ENCODE assay signal across 1 cellular context in genomic region chr5:135392256-135392655, GRCh38.
TF ChIP-seq lines count a peak whose summit lies in the region.

No MANE protein-coding gene starts in this region.

TF ChIP-seq in GM12878, 131 proteins besides CTCF, POLR2A, EP300 and RAD21:
- TF ChIP-seq ZSCAN29 (IDR thresholded peaks at IDR 0.05) (no peak), ZNF384 (IDR thresholded peaks at IDR 0.05; ENCODE audit: borderline replicate concordance, low read depth, low read length) (no peak), SKIL (IDR thresholded peaks at IDR 0.05; ENCODE audit: low read depth, poor library complexity, severe bottlenecking) (no peak), FOS (IDR thresholded peaks at IDR 0.05; ENCODE audit: borderline replicate concordance, extremely low read depth, insufficient read length) (no peak), SIX5 (IDR thresholded peaks at IDR 0.05; ENCODE audit: low read depth, low read length, severe bottlenecking) (no peak), HDGF (IDR thresholded peaks at IDR 0.05) (no peak)
